ENCODE assay signal across 19 cellular contexts in the genomic region with DNA sequence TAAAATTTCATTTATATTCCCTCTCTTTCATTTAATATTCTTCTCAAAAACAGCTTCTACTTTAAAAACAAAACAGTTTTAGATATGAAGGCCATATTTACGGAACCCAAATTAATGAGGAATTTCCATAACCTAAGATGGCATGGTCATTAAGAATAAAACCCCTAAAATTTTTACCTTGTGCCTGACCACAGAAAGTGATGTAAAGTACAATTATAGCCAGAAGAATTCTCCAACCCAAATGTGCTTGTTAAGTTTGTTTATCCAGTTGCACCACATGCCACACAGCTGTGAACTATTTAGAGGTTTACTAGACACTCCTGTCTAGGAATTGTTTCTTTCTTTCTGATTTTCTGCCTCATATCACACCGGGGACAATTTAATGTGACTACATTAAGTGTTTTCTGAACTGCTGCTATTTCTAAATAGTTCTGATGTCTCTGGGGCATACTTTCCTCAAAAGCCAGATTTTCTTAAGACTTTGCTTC.
A peak's percentile ranks its signal among the peaks of the same experiment; 100 is the strongest.
DNase-seq lines count a peak whose midpoint lies in the region; TF ChIP-seq lines count a peak whose summit lies in the region.
"Had no signal": no experiment of that assay in that cellular context is flagged by ENCODE, and none has a peak within 500 bp of the region (broad histone marks: within the 10 kb centered on the region; RNA-seq: fewer than 3 reads in every experiment).

No MANE protein-coding gene starts in this region.

- peak; percentile 25 for DNase-seq in GM03348 (ENCODE audit: low spot score)
- DNase-seq in M059J (ENCODE audit: low read depth), result peak; percentile 37
- DNase-seq in choroid plexus epithelial cell (ENCODE audit: low read depth), result peak; percentile 62
- DNase-seq in retinal pigment epithelial cell (ENCODE audit: low read depth), result peak; percentile 13
- no peak for DNase-seq in stimulated activated naive CD4-positive, alpha-beta T cell treated with Interleukin-2 at 50 U/mL for 16 hours (lab: John Stamatoyannopoulos, UW)
- DNase-seq in NOMO-1 treated with dmso at 0.1 percent for 144 hours (lab: John Stamatoyannopoulos, UW; ENCODE audit: unreplicated experiment), result no peak
- no peak for DNase-seq in glomerular visceral epithelial cell (ENCODE audit: extremely low spot score)
- DNase-seq: activated CD4-positive, CD25-positive, alpha-beta regulatory T cell; activated CD8-positive, alpha-beta memory T cell treated with anti-CD3 and anti-CD28 coated beads for 24 hours; activated naive CD8-positive, alpha-beta T cell treated with anti-CD3 and anti-CD28 coated beads, Interleukin-2, amount 50 U/mL, for 24 hours; CD4-positive, alpha-beta T cell; hippocampal formation; kidney; NCI-H1436; NCI-H226; SHP77; T-helper 17 cell had no signal

- H3K4me3 ChIP-seq in choroid plexus epithelial cell (ENCODE audit: low read depth, low read length), result no peak overlapping the region
- no peak overlapping the region for H3K4me3 ChIP-seq in retinal pigment epithelial cell (ENCODE audit: low read length)
- H3K4me3 ChIP-seq: esophagus muscularis mucosa, tibial nerve had no signal

- TF ChIP-seq CTCF in choroid plexus epithelial cell (conservative IDR thresholded peaks at IDR 0.05; ENCODE audit: low read depth, low read length), result no peak
- no peak for TF ChIP-seq CTCF in retinal pigment epithelial cell (conservative IDR thresholded peaks at IDR 0.05; ENCODE audit: low read depth, low read length)

Comparison
In these comparisons a context has a peak if more than half of its experiments do, and no peak if none do; other contexts are left out.
1. DNase-seq: peak in GM03348 (single experiment), M059J (single experiment), choroid plexus epithelial cell (single experiment) and retinal pigment epithelial cell (single experiment); none in stimulated activated naive CD4-positive, alpha-beta T cell treated with Interleukin-2 at 50 U/mL for 16 hours (single experiment), NOMO-1 treated with dmso at 0.1 percent for 144 hours (single experiment) and glomerular visceral epithelial cell (single experiment).